1 cellular context compared by ENCODE assay signal in genomic region chr5:95895223-95895622, GRCh38.
TF ChIP-seq lines count a peak whose summit lies in the region.

No MANE protein-coding gene starts in this region.

TF ChIP-seq in IMR-90, 13 proteins besides CTCF, POLR2A, EP300 and RAD21:
- TF ChIP-seq ELK1 (IDR thresholded peaks at IDR 0.05; ENCODE audit: borderline replicate concordance, low read depth, low read length) = no peak
- no peak for TF ChIP-seq MAFK (IDR thresholded peaks at IDR 0.05; ENCODE audit: low read depth, low read length)
